ENCODE assay signal across 1 cellular context in genomic region chr2:202238234-202239197, GRCh38.
A peak's percentile ranks its signal among the peaks of the same experiment; 100 is the strongest.
TF ChIP-seq lines count a peak whose summit lies in the region.

Gene SUMO1, minus strand, starts transcription at chr2:202238597. Its CDS starts 146 bp downstream, at chr2:202238451.

TF ChIP-seq in HepG2, 621 proteins besides CTCF, POLR2A, EP300 and RAD21 (continued from another document and continues in another):
- TF ChIP-seq ZNF564 (CRISPR knock-in tag; IDR thresholded peaks at IDR 0.05) (no peak; the same call in 1 of the 2 replicates), SETDB1 (CRISPR knock-in tag; IDR thresholded peaks at IDR 0.05; ENCODE audit: borderline replicate concordance) (no peak), MLLT10 (CRISPR knock-in tag; IDR thresholded peaks at IDR 0.05) (no peak), ZKSCAN8 (CRISPR knock-in tag; IDR thresholded peaks at IDR 0.05; ENCODE audit: borderline replicate concordance) (no peak), RNF219 (CRISPR knock-in tag; IDR thresholded peaks at IDR 0.05) (no peak), ZNF775 (CRISPR knock-in tag; IDR thresholded peaks at IDR 0.05; ENCODE audit: borderline replicate concordance) (no peak), HNRNPH1 (optimal IDR thresholded peaks at IDR 0.05; ENCODE audit: low read depth, low read length) (peak; percentile 87), ATF6 (CRISPR knock-in tag; conservative IDR thresholded peaks at IDR 0.05) (no peak), FOXJ3 (CRISPR knock-in tag; IDR thresholded peaks at IDR 0.05; ENCODE audit: borderline replicate concordance) (no peak), ZNF709 (CRISPR knock-in tag; IDR thresholded peaks at IDR 0.05) (no peak), CHD4 (IDR thresholded peaks at IDR 0.05; ENCODE audit: borderline replicate concordance, low read length) (no peak), MAFK (conservative IDR thresholded peaks at IDR 0.05 in 1 of 2, IDR thresholded peaks at IDR 0.05 in 1 of 2; ENCODE audit: low read length in 2 of 2) (no peak), ZBTB43 (CRISPR knock-in tag; conservative IDR thresholded peaks at IDR 0.05) (no peak), E2F1 (CRISPR knock-in tag; IDR thresholded peaks at IDR 0.05) (peak; percentile 90), GRHL1 (CRISPR knock-in tag; conservative IDR thresholded peaks at IDR 0.05) (no peak), ZNF143 (CRISPR knock-in tag; IDR thresholded peaks at IDR 0.05) (peak; percentile 47; the same call in 1 of the 2 replicates), HMGXB3 (CRISPR knock-in tag; IDR thresholded peaks at IDR 0.05; ENCODE audit: borderline replicate concordance) (0 out of 2 replicates have a peak, but pooled peaks have one; percentile 43), ZBTB7A (CRISPR knock-in tag; IDR thresholded peaks at IDR 0.05) (peak; percentile 74; the same call in 1 of the 2 replicates), ZNF484 (CRISPR knock-in tag; IDR thresholded peaks at IDR 0.05; ENCODE audit: borderline replicate concordance, low read depth) (no peak), ATF7 (IDR thresholded peaks at IDR 0.05) (no peak), ATF7 (CRISPR knock-in tag; IDR thresholded peaks at IDR 0.05) (peak; percentile 77; the same call in 1 of the 2 replicates), ZNF547 (CRISPR knock-in tag; IDR thresholded peaks at IDR 0.05) (peak; percentile 52; the same call in 1 of the 2 replicates), HNF4G (IDR thresholded peaks at IDR 0.05; ENCODE audit: borderline replicate concordance, low read depth, low read length) (no peak), HNF4G (CRISPR knock-in tag; IDR thresholded peaks at IDR 0.05; ENCODE audit: borderline replicate concordance, low read depth) (peak; percentile 58; the same call in 1 of the 2 replicates), ZNF598 (CRISPR knock-in tag; IDR thresholded peaks at IDR 0.05; ENCODE audit: borderline replicate concordance) (peak; percentile 73; the same call in 1 of the 2 replicates), ZNF256 (CRISPR knock-in tag; conservative IDR thresholded peaks at IDR 0.05) (0 out of 2 replicates have a peak, but pooled peaks have one; percentile 8), MED1 (CRISPR knock-in tag; IDR thresholded peaks at IDR 0.05) (peak; percentile 40; the same call in 1 of the 2 replicates), GTF3A (CRISPR knock-in tag; conservative IDR thresholded peaks at IDR 0.05) (0 out of 2 replicates have a peak, but pooled peaks have one; percentile 86), REXO4 (CRISPR knock-in tag; IDR thresholded peaks at IDR 0.05; ENCODE audit: borderline replicate concordance) (no peak), ZNF788 (CRISPR knock-in tag; IDR thresholded peaks at IDR 0.05; ENCODE audit: borderline replicate concordance) (peak; percentile 80), KAT7 (CRISPR knock-in tag; IDR thresholded peaks at IDR 0.05; ENCODE audit: borderline replicate concordance) (no peak), TFE3 (CRISPR knock-in tag; IDR thresholded peaks at IDR 0.05) (0 out of 2 replicates have a peak, but pooled peaks have one; percentile 63), ZNF646 (CRISPR knock-in tag; IDR thresholded peaks at IDR 0.05) (no peak), JUNB (CRISPR knock-in tag; IDR thresholded peaks at IDR 0.05; ENCODE audit: borderline replicate concordance) (no peak; the same call in 1 of the 2 replicates), KLF11 (CRISPR knock-in tag; IDR thresholded peaks at IDR 0.05) (peak; percentile 28; the same call in 1 of the 2 replicates), ZSCAN9 (CRISPR knock-in tag; IDR thresholded peaks at IDR 0.05; ENCODE audit: borderline replicate concordance) (no peak; the same call in 1 of the 2 replicates), ZNF136 (CRISPR knock-in tag; IDR thresholded peaks at IDR 0.05; ENCODE audit: low read depth) (peak; percentile 59; the same call in 1 of the 2 replicates)
